Comparison of ENCODE assay signal across 15 cellular contexts in the genomic region with DNA sequence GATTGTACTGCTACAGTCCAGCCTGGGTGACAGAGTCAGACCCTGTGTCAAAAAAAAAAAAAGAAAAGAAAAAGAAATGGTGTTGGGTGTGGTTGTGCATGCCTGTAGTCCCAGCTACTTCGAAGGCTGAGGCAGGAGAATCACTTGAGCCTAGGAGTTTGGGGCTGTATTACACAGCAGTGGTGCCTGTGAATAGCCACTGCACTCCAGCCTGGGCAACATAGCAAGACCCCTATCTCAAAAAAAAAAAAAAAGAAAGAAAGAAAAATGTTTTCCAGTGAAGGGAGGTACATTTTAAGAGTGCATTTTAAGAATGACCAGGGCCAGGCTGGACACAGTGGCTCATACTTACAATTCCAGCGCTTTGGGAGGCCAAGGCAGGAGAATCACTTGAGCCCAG. TPM values are rescaled to one million over a fixed set of nuclear protein-coding genes. Genes with fewer than 3 reads are reported as not detected.
DNase-seq lines count a peak whose midpoint lies in the region; ATAC-seq and TF ChIP-seq lines count a peak whose summit lies in the region.
"Had no signal": no experiment of that assay in that cellular context is flagged by ENCODE, and none has a peak within 500 bp of the region (broad histone marks: within the 10 kb centered on the region; RNA-seq: fewer than 3 reads in every experiment).

No MANE protein-coding gene starts in this region.

- H3K27me3 Mint-ChIP-seq in activated naive CD8-positive, alpha-beta T cell: no peaks in the 10 kb centered on the region
- H3K27me3 Mint-ChIP-seq in activated naive CD8-positive, alpha-beta T cell treated with anti-CD3 and anti-CD28 coated beads for 36 hours: no peaks in the 10 kb centered on the region
- H3K27me3 Mint-ChIP-seq: CD4-positive, CD25-positive, alpha-beta regulatory T cell had no signal

- TF ChIP-seq POLR2A in esophagus squamous epithelium (IDR thresholded peaks at IDR 0.05): no peak

- no peak for ATAC-seq in left lung
- ATAC-seq in lower lobe of right lung: no peak
- ATAC-seq in upper lobe of right lung: no peak
- no peak for ATAC-seq in GM21737 (IDR thresholded peaks at IDR 0.05; ENCODE audit: unreplicated experiment)
- ATAC-seq: GM12878 had no signal

- peaks cover 0 to 4% of the 10 kb centered on the region in 2 donors for H3K4me1 ChIP-seq in left lung
- peaks cover 17% of the 10 kb centered on the region for H3K4me1 ChIP-seq in lower lobe of right lung
- H3K4me1 ChIP-seq in upper lobe of right lung: peaks cover 7% of the 10 kb centered on the region
- peaks cover 0 to 59% (median 1%) of the 10 kb centered on the region in 3 donors for H3K4me1 ChIP-seq in esophagus squamous epithelium

- H3K36me3 ChIP-seq in left lung (peaks cover 0 to 97% of the 10 kb centered on the region in 2 donors), lower lobe of right lung (peaks cover 99% of the 10 kb centered on the region), upper lobe of right lung (peaks cover 94% of the 10 kb centered on the region), esophagus squamous epithelium (peaks cover 15 to 98% (median 29%) of the 10 kb centered on the region in 3 donors)

- H3K9me3 ChIP-seq in left lung: no peaks in the 10 kb centered on the region
- no peaks in the 10 kb centered on the region for H3K9me3 ChIP-seq in lower lobe of right lung
- H3K9me3 ChIP-seq in upper lobe of right lung: no peaks in the 10 kb centered on the region
- no peaks in the 10 kb centered on the region for H3K9me3 ChIP-seq in esophagus squamous epithelium

- intact Hi-C loops in left lung (cut with DNase I): no loop called here
- intact Hi-C loops in lower lobe of right lung (cut with DNase I): no loop called here
- intact Hi-C loops in upper lobe of right lung (cut with DNase I): no loop called here
- intact Hi-C loops in esophagus squamous epithelium (cut with DNase I): no loop called here

- no peaks in the 10 kb centered on the region for H3K4me1 Mint-ChIP-seq in activated naive CD8-positive, alpha-beta T cell (ENCODE audit: low read depth)
- peaks cover under 1% of the 10 kb centered on the region for H3K4me1 Mint-ChIP-seq in activated naive CD8-positive, alpha-beta T cell treated with anti-CD3 and anti-CD28 coated beads for 36 hours

- H3K27me3 ChIP-seq in left lung (no peaks in the 10 kb centered on the region), lower lobe of right lung (ENCODE audit: low read depth) (no peaks in the 10 kb centered on the region), upper lobe of right lung (no peaks in the 10 kb centered on the region), esophagus squamous epithelium (no peaks in the 10 kb centered on the region)
- H3K27me3 ChIP-seq: BLaER1 treated with 17β-estradiol and CSF1 and Interleukin-3, amounts not matched to agents 10 nM and 100 nM had no signal

- H3K4me3 ChIP-seq in left lung: no peak overlapping the region
- no peak overlapping the region for H3K4me3 ChIP-seq in lower lobe of right lung
- H3K4me3 ChIP-seq in upper lobe of right lung: no peak overlapping the region
- no peak overlapping the region for H3K4me3 ChIP-seq in esophagus squamous epithelium
- H3K4me3 ChIP-seq: GM12878 had no signal

- H3K27ac Mint-ChIP-seq in activated naive CD8-positive, alpha-beta T cell: peak overlapping the region; percentile 10
- H3K27ac Mint-ChIP-seq in activated naive CD8-positive, alpha-beta T cell treated with anti-CD3 and anti-CD28 coated beads for 36 hours: no peak overlapping the region
- H3K27ac Mint-ChIP-seq: CD4-positive, CD25-positive, alpha-beta regulatory T cell had no signal

- TF ChIP-seq CTCF in left lung (IDR thresholded peaks at IDR 0.05) (no peak), lower lobe of right lung (IDR thresholded peaks at IDR 0.05) (no peak), upper lobe of right lung (IDR thresholded peaks at IDR 0.05) (no peak), esophagus squamous epithelium (IDR thresholded peaks at IDR 0.05) (no peak)

- peak overlapping the region; percentile 26 to 53 for H3K27ac ChIP-seq in left lung
- peak overlapping the region; percentile 71 for H3K27ac ChIP-seq in lower lobe of right lung
- peak overlapping the region; percentile 63 for H3K27ac ChIP-seq in upper lobe of right lung
- H3K27ac ChIP-seq in esophagus squamous epithelium: peak overlapping the region in 1 of 4 donors; percentile 19
- H3K27ac ChIP-seq: BLaER1 treated with 17β-estradiol and CSF1 and Interleukin-3, amounts not matched to agents 10 nM and 100 nM had no signal

- H3K9me3 Mint-ChIP-seq in activated naive CD8-positive, alpha-beta T cell (ENCODE audit: low read depth): no peaks in the 10 kb centered on the region
- H3K9me3 Mint-ChIP-seq in activated naive CD8-positive, alpha-beta T cell treated with anti-CD3 and anti-CD28 coated beads for 36 hours: no peaks in the 10 kb centered on the region

- no peak for DNase-seq in activated naive CD8-positive, alpha-beta T cell treated with anti-CD3 and anti-CD28 coated beads for 36 hours
- DNase-seq in left lung (no peak), lower lobe of right lung (no peak), upper lobe of right lung (no peak), LoVo (ENCODE audit: low spot score) (no peak), esophagus squamous epithelium (lab: John Stamatoyannopoulos, UW) (no peak)
- DNase-seq: ACHN; CD4-positive, CD25-positive, alpha-beta regulatory T cell; DMS 273 treated with DMSO at 0.1 percent for 48 hours; HCEC 1CT had no signal

- WGBS in esophagus squamous epithelium, 2 donors: 85 to 100% methylated on average over 2 of the region's 2 CpGs

- no peak overlapping the region for H3K4me3 Mint-ChIP-seq in activated naive CD8-positive, alpha-beta T cell
- H3K4me3 Mint-ChIP-seq in activated naive CD8-positive, alpha-beta T cell treated with anti-CD3 and anti-CD28 coated beads for 36 hours: no peak overlapping the region
- H3K4me3 Mint-ChIP-seq: CD4-positive, CD25-positive, alpha-beta regulatory T cell had no signal

- peaks cover 12% of the 10 kb centered on the region for H3K36me3 Mint-ChIP-seq in activated naive CD8-positive, alpha-beta T cell
- peaks cover 15% of the 10 kb centered on the region for H3K36me3 Mint-ChIP-seq in activated naive CD8-positive, alpha-beta T cell treated with anti-CD3 and anti-CD28 coated beads for 36 hours

RNA-seq across cellular contexts. Expression of a gene that starts 6.3 kb away (rescaled TPM):
- total RNA-seq in activated naive CD8-positive, alpha-beta T cell treated with anti-CD3 and anti-CD28 coated beads for 36 hours: 10 to 100 TPM; 16.2 to 17.1 TPM
- total RNA-seq in left lung: 10 to 100 TPM; 51.4 to 69.3 TPM
- 58.1 TPM for total RNA-seq in lower lobe of right lung
- total RNA-seq in upper lobe of right lung: 60.0 TPM
- 10 to 100 TPM; 44.5 to 75.1 (median 54.6) TPM for total RNA-seq in esophagus squamous epithelium

RNA-seq across cellular contexts. Expression of a gene that starts 33.1 kb away (rescaled TPM):
- total RNA-seq in activated naive CD8-positive, alpha-beta T cell treated with anti-CD3 and anti-CD28 coated beads for 36 hours: under 1 TPM; 0.34 to 0.54 TPM
- total RNA-seq in left lung: 10 to 100 TPM; 50.6 to 70.6 TPM
- 77.5 TPM for total RNA-seq in lower lobe of right lung
- 104 TPM for total RNA-seq in upper lobe of right lung
- total RNA-seq in esophagus squamous epithelium: 10 to 100 TPM; 15.5 to 38.5 (median 31.5) TPM
- total RNA-seq: A172; CD4-positive, CD25-positive, alpha-beta regulatory T cell had no signal

Comparison
In these comparisons a context has a peak if more than half of its experiments do, and no peak if none do; other contexts are left out.
1. RNA of a gene that starts 33.1 kb away (total RNA-seq): 104 TPM in upper lobe of right lung (single experiment), 77.5 TPM in lower lobe of right lung (single experiment), 50.6 to 70.6 TPM in left lung and 15.5 to 38.5 TPM in esophagus squamous epithelium; 0.34 to 0.54 TPM in activated naive CD8-positive, alpha-beta T cell treated with anti-CD3 and anti-CD28 coated beads for 36 hours; every median in the first group is over 10 times any median in the second.